In genomic region chr10:34931216-34931615, GRCh38 we compare ENCODE assay signal across 23 cellular contexts.
DNase-seq lines count a peak whose midpoint lies in the region; ATAC-seq, FAIRE-seq and TF ChIP-seq lines count a peak whose summit lies in the region.
"Had no signal": no experiment of that assay in that cellular context is flagged by ENCODE, and none has a peak within 500 bp of the region (broad histone marks: within the 10 kb centered on the region; RNA-seq: fewer than 3 reads in every experiment).

No MANE protein-coding gene starts in this region.

- TF ChIP-seq RAD21 in HepG2 (CRISPR knock-in tag; IDR thresholded peaks at IDR 0.05) = no peak

- H3K9me3 ChIP-seq in HepG2 (ENCODE audit: low read length) = no peaks in the 10 kb centered on the region
- H3K9me3 ChIP-seq in right lobe of liver = no peaks in the 10 kb centered on the region
- H3K9me3 ChIP-seq in PC-3 (ENCODE audit: low read length) = no peaks in the 10 kb centered on the region
- H3K9me3 ChIP-seq in keratinocyte (ENCODE audit: control insufficient read depth, low read depth, low read length) = no peaks in the 10 kb centered on the region
- H3K9me3 ChIP-seq: MG63 had no signal

- H3K9me3 Mint-ChIP-seq in activated naive CD4-positive, alpha-beta T cell treated with anti-CD3 and anti-CD28 coated beads, Interleukin-2, amount 10 ng/mL, durations not matched to agents 7 days and 5 days = no peaks in the 10 kb centered on the region

- BruUV-seq in HepG2 (replicated peaks; lab: Mats Ljungman, UMichigan) (no TSS peak), PC-3 (replicated peaks; lab: Mats Ljungman, UMichigan) (no TSS peak)

- TF ChIP-seq POLR2A in HepG2 (IDR thresholded peaks at IDR 0.05; ENCODE audit: insufficient read depth in 1 of 2, low read depth in 2 of 2, low read length in 2 of 2) = no peak
- no peak for TF ChIP-seq POLR2A in right lobe of liver (IDR thresholded peaks at IDR 0.05)

- TF ChIP-seq CTCF in HepG2 (CRISPR knock-in tag; IDR thresholded peaks at IDR 0.05) (no peak), right lobe of liver (IDR thresholded peaks at IDR 0.05) (no peak), PC-3 (conservative IDR thresholded peaks at IDR 0.05; ENCODE audit: low read depth, low read length) (no peak), keratinocyte (optimal IDR thresholded peaks at IDR 0.05 in 1 of 3, IDR thresholded peaks at IDR 0.05 in 1 of 3, conservative IDR thresholded peaks at IDR 0.05 in 1 of 3; ENCODE audit: extremely low read depth in 1 of 3, insufficient read depth in 2 of 3, low read length in 3 of 3) (no peak)

- H3K79me2 ChIP-seq in HepG2 (ENCODE audit: insufficient read depth, low read length) (no peaks in the 10 kb centered on the region), PC-3 (ENCODE audit: low read length) (no peaks in the 10 kb centered on the region), keratinocyte (ENCODE audit: control insufficient read depth, insufficient read depth, low read length) (no peaks in the 10 kb centered on the region)

- DNase-seq in HepG2 (ENCODE audit: low spot score) (no peak), right lobe of liver (no peak), PC-3 (no peak), keratinocyte (ENCODE audit: low read depth, low spot score) (no peak)
- DNase-seq in activated naive CD4-positive, alpha-beta T cell treated with anti-CD3 and anti-CD28 coated beads, Interleukin-2, amount 10 ng/mL, durations not matched to agents 7 days and 5 days = no peak
- no peak for DNase-seq in stimulated activated CD4-positive, alpha-beta T cell treated with anti-CD3 and anti-CD28 coated beads, Interleukin-4, amount 100 ng/mL, for 24 hours
- DNase-seq: C1 segment of cervical spinal cord; CD4-positive, alpha-beta memory T cell; COR-L47; GOT3; HCEC 1CT; KBM-7; MG63; NCI-H1694 treated with DMSO at 0.1 percent for 48 hours; NCI-H2081; NCI-H345; NCI-H524 treated with DMSO at 0.1 percent for 48 hours; NCI-H82; SHP77 had no signal

- CTCF ChIA-PET in HepG2 (lab: Yijun Ruan, JAX; ENCODE audit: low intra/inter-chr PET ratio, low total read pairs) = no interaction called here
- CTCF ChIA-PET in PC-3 (lab: Charles Lee) = no interaction called here
- CTCF ChIA-PET in activated naive CD4-positive, alpha-beta T cell treated with anti-CD3 and anti-CD28 coated beads, Interleukin-2, amount 10 ng/mL, durations not matched to agents 7 days and 5 days (lab: Charles Lee) = interaction anchor here (0.6 kb wide), 1 partner anchor 86 kb away, joined by 3 read pairs; no protein-coding TSS in a partner anchor

- H3K4me3 Mint-ChIP-seq in activated naive CD4-positive, alpha-beta T cell treated with anti-CD3 and anti-CD28 coated beads, Interleukin-2, amount 10 ng/mL, durations not matched to agents 7 days and 5 days = no peak overlapping the region
- H3K4me3 Mint-ChIP-seq: CD4-positive, alpha-beta memory T cell had no signal

- WGBS in HepG2 (ENCODE audit: low lambda C conversion rate) = 8% methylated on average over 5 of the region's 5 CpGs
- WGBS in right lobe of liver (ENCODE audit: insufficient coverage, low coverage, low lambda C conversion rate, missing lambda C conversion rate) = 68% methylated on average over 5 of the region's 5 CpGs

- H3K27ac ChIP-seq in HepG2 (ENCODE audit: extremely low read length, insufficient read depth, low read length) (no peak overlapping the region), right lobe of liver (no peak overlapping the region), PC-3 (ENCODE audit: low read length) (no peak overlapping the region), keratinocyte (ENCODE audit: control insufficient read depth, insufficient read depth, low read length) (no peak overlapping the region)
- H3K27ac ChIP-seq: RWPE1 had no signal

- dilution Hi-C loops in keratinocyte (cut with MboI; ENCODE audit: extremely low pct_ligation_motif_present, low sequenced_read_pairs) = no loop called here

- POLR2A ChIA-PET in HepG2 (lab: Yijun Ruan, JAX) (no interaction called here), PC-3 (lab: Charles Lee; ENCODE audit: unreplicated experiment) (no interaction called here)

- no peak overlapping the region for H3K4me3 ChIP-seq in HepG2 (replicated peaks in 1 of 3; ENCODE audit: insufficient read depth in 1 of 3, low read depth in 2 of 3, low read length in 3 of 3)
- no peak overlapping the region for H3K4me3 ChIP-seq in right lobe of liver
- no peak overlapping the region for H3K4me3 ChIP-seq in PC-3 (ENCODE audit: low read length)
- no peak overlapping the region for H3K4me3 ChIP-seq in keratinocyte (ENCODE audit: control insufficient read depth in 2 of 3, extremely low read depth in 1 of 3, insufficient read depth in 2 of 3, low read depth in 1 of 3, low read length in 3 of 3)
- H3K4me3 ChIP-seq: MG63 had no signal

- H3K9ac ChIP-seq in HepG2 (ENCODE audit: insufficient read depth, low read depth, low read length) (no peak overlapping the region), PC-3 (ENCODE audit: low read length) (no peak overlapping the region), keratinocyte (ENCODE audit: control insufficient read depth, extremely low read depth, insufficient read depth, low read length) (no peak overlapping the region)

- H3K27me3 ChIP-seq in HepG2 (ENCODE audit: control insufficient read depth in 1 of 2, insufficient read depth in 2 of 2, low read length in 2 of 2) (peaks cover 0 to 2% of the 10 kb centered on the region in 2 experiments; a peak in 2 of 5 replicates), right lobe of liver (no peaks in the 10 kb centered on the region), PC-3 (ENCODE audit: low read length) (no peaks in the 10 kb centered on the region), keratinocyte (ENCODE audit: control insufficient read depth, extremely low read depth, insufficient read depth, low read length) (no peaks in the 10 kb centered on the region)
- H3K27me3 ChIP-seq: MG63 had no signal

- H3K4me1 ChIP-seq in HepG2 (ENCODE audit: insufficient read depth, low read length) (0 out of 2 replicates have a peak, but pooled peaks cover 7% of the 10 kb centered on the region), right lobe of liver (no peaks in the 10 kb centered on the region), PC-3 (ENCODE audit: insufficient read depth, low read length) (no peaks in the 10 kb centered on the region), keratinocyte (ENCODE audit: control insufficient read depth, extremely low read depth, insufficient read depth, low read length) (peaks cover 3% of the 10 kb centered on the region)

- no peaks in the 10 kb centered on the region for H3K4me1 Mint-ChIP-seq in activated naive CD4-positive, alpha-beta T cell treated with anti-CD3 and anti-CD28 coated beads, Interleukin-2, amount 10 ng/mL, durations not matched to agents 7 days and 5 days
- H3K4me1 Mint-ChIP-seq: CD4-positive, alpha-beta memory T cell had no signal

- H3K36me3 Mint-ChIP-seq in activated naive CD4-positive, alpha-beta T cell treated with anti-CD3 and anti-CD28 coated beads, Interleukin-2, amount 10 ng/mL, durations not matched to agents 7 days and 5 days = no peaks in the 10 kb centered on the region
- H3K36me3 Mint-ChIP-seq: CD4-positive, alpha-beta memory T cell had no signal

- H3K9me2 ChIP-seq in PC-3 (replicated peaks; ENCODE audit: low read length) = no peaks in the 10 kb centered on the region

- H3K27ac Mint-ChIP-seq in activated naive CD4-positive, alpha-beta T cell treated with anti-CD3 and anti-CD28 coated beads, Interleukin-2, amount 10 ng/mL, durations not matched to agents 7 days and 5 days = no peak overlapping the region
- H3K27ac Mint-ChIP-seq: CD4-positive, alpha-beta memory T cell had no signal

- H3K27me3 Mint-ChIP-seq in activated naive CD4-positive, alpha-beta T cell treated with anti-CD3 and anti-CD28 coated beads, Interleukin-2, amount 10 ng/mL, durations not matched to agents 7 days and 5 days = peaks cover 4% of the 10 kb centered on the region

- H2AFZ ChIP-seq in HepG2 (ENCODE audit: low read length) = no peak overlapping the region
- peak overlapping the region; percentile 16 for H2AFZ ChIP-seq in PC-3 (ENCODE audit: low read length)
- peak overlapping the region; percentile 24 for H2AFZ ChIP-seq in keratinocyte (ENCODE audit: control insufficient read depth, low read length)

- intact Hi-C loops in HepG2 (cut with micrococcal nuclease; ENCODE audit: unreplicated experiment) (no loop called here), right lobe of liver (cut with DNase I) (no loop called here), PC-3 (cut with micrococcal nuclease) (no loop called here)

- H3K36me3 ChIP-seq in HepG2 (replicated peaks in 1 of 2; ENCODE audit: control insufficient read depth in 1 of 2, insufficient read depth in 2 of 2, low read length in 2 of 2) (no peaks in the 10 kb centered on the region), right lobe of liver (no peaks in the 10 kb centered on the region), PC-3 (ENCODE audit: low read depth, low read length) (no peaks in the 10 kb centered on the region), keratinocyte (ENCODE audit: control insufficient read depth in 2 of 2, extremely low read depth in 1 of 2, insufficient read depth in 2 of 2, low read length in 2 of 2) (no peaks in the 10 kb centered on the region)
- H3K36me3 ChIP-seq: MG63 had no signal

- no peaks in the 10 kb centered on the region for H3F3A ChIP-seq in PC-3 (ENCODE audit: low read length, unreplicated experiment)

- no peak for FAIRE-seq in HepG2 (lab: Jason Lieb, UNC)
- FAIRE-seq in keratinocyte (lab: Jason Lieb, UNC) = peak; percentile 23
- FAIRE-seq: G401.6 had no signal

- H3K4me2 ChIP-seq in HepG2 (ENCODE audit: low read depth, low read length) (peak overlapping the region; percentile 2; the same call in 1 of the 2 replicates), PC-3 (ENCODE audit: low read length) (no peak overlapping the region), keratinocyte (ENCODE audit: control insufficient read depth, extremely low read depth, insufficient read depth, low read depth, low read length) (no peak overlapping the region)

- H4K20me1 ChIP-seq in HepG2 (ENCODE audit: insufficient read depth, low read length) (no peaks in the 10 kb centered on the region), PC-3 (ENCODE audit: low read length) (no peaks in the 10 kb centered on the region), keratinocyte (ENCODE audit: control insufficient read depth, extremely low read depth, insufficient read depth, low read length) (no peaks in the 10 kb centered on the region)

- ATAC-seq in HepG2 = no peak; the same call in 2 of the 3 replicates
- ATAC-seq in right lobe of liver = no peak
- ATAC-seq in PC-3 = peak; percentile 16; the same call in 1 of the 2 replicates
- no peak for ATAC-seq in GM21737 (IDR thresholded peaks at IDR 0.05; ENCODE audit: unreplicated experiment)
- ATAC-seq: Panc1 had no signal

- no peak for TF ChIP-seq EP300 in HepG2 (IDR thresholded peaks at IDR 0.05; ENCODE audit: low read depth in 2 of 2, low read length in 2 of 2)
- TF ChIP-seq EP300 in HepG2 (CRISPR knock-in tag; IDR thresholded peaks at IDR 0.05; ENCODE audit: borderline replicate concordance) = no peak

- in situ Hi-C loops in HepG2 (cut with HindIII; ENCODE audit: extremely low pct_ligation_motif_present, low pct_unique_long_range_greater_than_20kb) = no loop called here

- H3K9me1 ChIP-seq in keratinocyte (ENCODE audit: control insufficient read depth, extremely low read depth, insufficient read depth, low read length) = no peaks in the 10 kb centered on the region

TF ChIP-seq in HepG2, 621 proteins besides CTCF, POLR2A, EP300 and RAD21 (continues in another document):
- no peak for TF ChIP-seq PAX8 (CRISPR knock-in tag; IDR thresholded peaks at IDR 0.05; ENCODE audit: borderline replicate concordance)
- no peak for TF ChIP-seq ZFP1 (CRISPR knock-in tag; IDR thresholded peaks at IDR 0.05)
